Comparison of ENCODE assay signal across 35 cellular contexts in genomic region chr19:4488496-4488895, GRCh38. TPM values are rescaled to one million over a fixed set of nuclear protein-coding genes. Genes with fewer than 3 reads are reported as not detected.
"Had no signal": no experiment of that assay in that cellular context is flagged by ENCODE, and none has a peak within 500 bp of the region (broad histone marks: within the 10 kb centered on the region; RNA-seq: fewer than 3 reads in every experiment).

No MANE protein-coding gene starts in this region.

- H3K27ac Mint-ChIP-seq: mesothelial cell of epicardium; natural killer cell treated with Interleukin-12 subunit alpha and Interleukin-12 subunit beta and Interleukin-15 and Interleukin-18, amount 100 ng/mL, for 72 hours; neural progenitor cell; stimulated activated naive CD8-positive, alpha-beta T cell treated with anti-CD3 and anti-CD28 coated beads, Interleukin-15, amount 100 ng/mL, for 72 hours had no signal

- H3K27me3 ChIP-seq: esophagus muscularis mucosa, foreskin keratinocyte, gastroesophageal sphincter, heart left ventricle, hepatocyte, left lung, neural progenitor cell, suprapubic skin, transverse colon, upper lobe of right lung, uterus had no signal

- H3K9me3 Mint-ChIP-seq: mesothelial cell of epicardium; naive B cell; natural killer cell treated with Interleukin-12 subunit alpha and Interleukin-12 subunit beta and Interleukin-15 and Interleukin-18, amount 100 ng/mL, for 72 hours; neural progenitor cell; stimulated activated naive CD8-positive, alpha-beta T cell treated with anti-CD3 and anti-CD28 coated beads, Interleukin-15, amount 100 ng/mL, for 72 hours had no signal

- H3K4me1 Mint-ChIP-seq: mesothelial cell of epicardium; neural progenitor cell; stimulated activated naive CD8-positive, alpha-beta T cell treated with anti-CD3 and anti-CD28 coated beads, Interleukin-15, amount 100 ng/mL, for 72 hours had no signal

- H3K4me1 ChIP-seq: esophagus muscularis mucosa, foreskin keratinocyte, gastroesophageal sphincter, heart left ventricle, left lung, neural progenitor cell, psoas muscle, suprapubic skin, transverse colon, upper lobe of right lung, uterus had no signal

- H3K27me3 Mint-ChIP-seq: naive B cell; natural killer cell treated with Interleukin-12 subunit alpha and Interleukin-12 subunit beta and Interleukin-15 and Interleukin-18, amount 100 ng/mL, for 72 hours; stimulated activated naive CD8-positive, alpha-beta T cell treated with anti-CD3 and anti-CD28 coated beads, Interleukin-15, amount 100 ng/mL, for 72 hours had no signal

- H3K4me3 Mint-ChIP-seq: mesothelial cell of epicardium; naive B cell; natural killer cell treated with Interleukin-12 subunit alpha and Interleukin-12 subunit beta and Interleukin-15 and Interleukin-18, amount 100 ng/mL, for 72 hours; neural progenitor cell; stimulated activated naive CD8-positive, alpha-beta T cell treated with anti-CD3 and anti-CD28 coated beads, Interleukin-15, amount 100 ng/mL, for 72 hours had no signal

- ATAC-seq: foreskin keratinocyte; gastroesophageal sphincter; heart left ventricle; left cardiac atrium; left lung; mucosa of descending colon; natural killer cell treated with Interleukin-12 subunit alpha and Interleukin-12 subunit beta and Interleukin-15 and Interleukin-18, amount 100 ng/mL, for 72 hours; psoas muscle; sciatic nerve; stimulated activated naive CD8-positive, alpha-beta T cell treated with anti-CD3 and anti-CD28 coated beads, Interleukin-15, amount 100 ng/mL, for 72 hours; upper lobe of right lung had no signal

- DNase-seq: dermis blood vessel endothelial cell; effector memory CD4-positive, alpha-beta T cell; foreskin keratinocyte; heart left ventricle; left cardiac atrium; left lung; mesenchymal stem cell; mucosa of descending colon; naive B cell; psoas muscle; retina; stimulated activated CD4-positive, alpha-beta T cell treated with anti-CD3 and anti-CD28 coated beads, Interleukin-12 subunit alpha, Interleukin-12 subunit beta, amount 100 ng/mL, for 4 hours; stimulated activated CD4-positive, alpha-beta T cell treated with anti-CD3 and anti-CD28 coated beads, Interleukin-1b, Interleukin-23, amount 100 ng/mL, for 48 hours; stimulated activated CD4-positive, alpha-beta T cell treated with anti-CD3 and anti-CD28 coated beads, Interleukin-4, amount 100 ng/mL, for 1 hour; stimulated activated CD8-positive, alpha-beta memory T cell treated with anti-CD3 and anti-CD28 coated beads, Interleukin-4, amount 100 ng/mL, for 48 hours; stimulated activated naive CD4-positive, alpha-beta T cell; stimulated activated naive CD8-positive, alpha-beta T cell treated with anti-CD3 and anti-CD28 coated beads, Interleukin-15, amount 100 ng/mL, for 72 hours; transverse colon; upper lobe of right lung; uterus had no signal

- H3K4me3 ChIP-seq: coronary artery, esophagus muscularis mucosa, gastroesophageal sphincter, heart left ventricle, hepatocyte, left lung, mucosa of descending colon, neural progenitor cell, psoas muscle, smooth muscle cell, suprapubic skin, transverse colon, upper lobe of right lung, uterus had no signal

- H3K36me3 ChIP-seq: neural progenitor cell, uterus had no signal

- H3K27ac ChIP-seq: coronary artery, esophagus muscularis mucosa, foreskin keratinocyte, gastroesophageal sphincter, heart left ventricle, hepatocyte, left lung, neural progenitor cell, psoas muscle, suprapubic skin, transverse colon, upper lobe of right lung, uterus had no signal

- H3K9me3 ChIP-seq: esophagus muscularis mucosa, gastroesophageal sphincter, heart left ventricle, left lung, mucosa of descending colon, psoas muscle, suprapubic skin, transverse colon, upper lobe of right lung, uterus had no signal

- H3K36me3 Mint-ChIP-seq: natural killer cell treated with Interleukin-12 subunit alpha and Interleukin-12 subunit beta and Interleukin-15 and Interleukin-18, amount 100 ng/mL, for 72 hours had no signal

RNA-seq across cellular contexts. Expression of gene PLIN4, which starts 29.8 kb away (rescaled TPM):
- total RNA-seq: endothelial cell of umbilical vein; epithelial cell of proximal tubule; natural killer cell treated with Interleukin-12 subunit alpha and Interleukin-12 subunit beta and Interleukin-15 and Interleukin-18, amount 100 ng/mL, for 72 hours; osteocyte; smooth muscle cell had no signal

RNA-seq across cellular contexts. Expression of gene PLIN5, which starts 46.5 kb away (rescaled TPM):
- total RNA-seq: fibroblast of lung; foreskin keratinocyte; kidney epithelial cell; natural killer cell treated with Interleukin-12 subunit alpha and Interleukin-12 subunit beta and Interleukin-15 and Interleukin-18, amount 100 ng/mL, for 72 hours; osteocyte; smooth muscle cell had no signal

RNA-seq across cellular contexts. Expression of gene LRG1, which starts 51.3 kb away (rescaled TPM):
- total RNA-seq: fibroblast of lung, osteocyte, smooth muscle cell had no signal
